Comparison of ENCODE assay signal across 11 cellular contexts in the genomic region with DNA sequence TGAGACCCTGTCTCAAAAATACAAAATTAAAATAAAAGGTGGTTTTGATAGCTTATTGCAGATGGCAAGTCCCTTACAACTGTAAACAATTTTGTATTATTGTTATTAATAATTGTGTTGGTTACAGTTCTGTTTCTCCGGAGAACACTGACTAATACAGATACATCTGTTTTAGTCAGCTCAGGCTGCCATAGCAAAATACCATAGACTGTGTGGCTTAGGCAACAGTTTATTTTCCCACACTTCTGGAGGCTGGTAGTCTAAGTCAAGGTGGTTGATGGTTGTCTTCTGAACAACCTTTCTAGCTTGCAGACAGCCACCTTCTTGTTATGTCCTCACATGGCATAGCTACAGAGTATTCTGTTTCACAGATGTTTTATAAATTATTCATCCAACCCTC. TPM values are rescaled to one million over a fixed set of nuclear protein-coding genes. Genes with fewer than 3 reads are reported as not detected.
DNase-seq lines count a peak whose midpoint lies in the region; ATAC-seq lines count a peak whose summit lies in the region.
"Had no signal": no experiment of that assay in that cellular context is flagged by ENCODE, and none has a peak within 500 bp of the region (broad histone marks: within the 10 kb centered on the region; RNA-seq: fewer than 3 reads in every experiment).

No MANE protein-coding gene starts in this region.

- H3K4me3 Mint-ChIP-seq in activated T-helper 2 cell treated with anti-CD3 and anti-CD28 coated beads, Interferon-gamma antibody, Interleukin-2, Interleukin-4, amounts not matched to agents 10 μg/mL and 5 μg/mL and 100 μg/mL, durations not matched to agents 14 hours and 24 hours and 36 hours (ENCODE audit: low read depth): no peak overlapping the region
- H3K4me3 Mint-ChIP-seq: central memory CD8-positive, alpha-beta T cell; naive thymus-derived CD4-positive, alpha-beta T cell had no signal

- DNase-seq in activated T-helper 2 cell treated with anti-CD3 and anti-CD28 coated beads, Interferon-gamma antibody, Interleukin-2, Interleukin-4, amounts not matched to agents 10 μg/mL and 5 μg/mL and 100 μg/mL, durations not matched to agents 14 hours and 24 hours and 36 hours (ENCODE audit: low spot score): no peak
- DNase-seq in glomerular visceral epithelial cell (ENCODE audit: extremely low spot score) (no peak), NCI-H128 (lab: John Stamatoyannopoulos, UW; ENCODE audit: unreplicated experiment) (no peak), aorta (no peak)
- DNase-seq: activated effector memory CD4-positive, alpha-beta T cell treated with anti-CD3 and anti-CD28 coated beads, Interleukin-2, amount 50 U/mL, for 16 hours; NCI-H2227 treated with DMSO at 0.1 percent for 48 hours had no signal

- peaks cover 31% of the 10 kb centered on the region for H3K36me3 Mint-ChIP-seq in activated T-helper 2 cell treated with anti-CD3 and anti-CD28 coated beads, Interferon-gamma antibody, Interleukin-2, Interleukin-4, amounts not matched to agents 10 μg/mL and 5 μg/mL and 100 μg/mL, durations not matched to agents 14 hours and 24 hours and 36 hours (ENCODE audit: low read depth)

- WGBS in aorta, 2 donors: 67 to 76% methylated on average over 1 of the region's 1 CpG

- no peaks in the 10 kb centered on the region for H3K4me1 ChIP-seq in aorta (ENCODE audit: control insufficient read depth in 1 of 2, insufficient read depth in 2 of 2, low read length in 2 of 2)

- intact Hi-C loops in activated T-helper 2 cell treated with anti-CD3 and anti-CD28 coated beads, Interferon-gamma antibody, Interleukin-2, Interleukin-4, amounts not matched to agents 10 μg/mL and 5 μg/mL and 100 μg/mL, durations not matched to agents 14 hours and 24 hours and 36 hours (cut with micrococcal nuclease): no loop called here
- intact Hi-C loops in aorta (cut with DNase I): loop anchor here in 1 of 2 donors (10.0 kb wide), 1 partner anchor 57 kb away; no protein-coding TSS in a partner anchor

- no peaks in the 10 kb centered on the region for H3K27me3 ChIP-seq in aorta (ENCODE audit: control insufficient read depth in 1 of 2, insufficient read depth in 2 of 2, low read length in 1 of 2)

- peaks cover 22% of the 10 kb centered on the region for H3K4me1 Mint-ChIP-seq in activated T-helper 2 cell treated with anti-CD3 and anti-CD28 coated beads, Interferon-gamma antibody, Interleukin-2, Interleukin-4, amounts not matched to agents 10 μg/mL and 5 μg/mL and 100 μg/mL, durations not matched to agents 14 hours and 24 hours and 36 hours (ENCODE audit: low read depth)

- no peak overlapping the region for H3K4me3 ChIP-seq in aorta (ENCODE audit: low read length in 2 of 2)

- no peaks in the 10 kb centered on the region for H3K27me3 Mint-ChIP-seq in activated T-helper 2 cell treated with anti-CD3 and anti-CD28 coated beads, Interferon-gamma antibody, Interleukin-2, Interleukin-4, amounts not matched to agents 10 μg/mL and 5 μg/mL and 100 μg/mL, durations not matched to agents 14 hours and 24 hours and 36 hours (ENCODE audit: low read depth)
- H3K27me3 Mint-ChIP-seq: central memory CD8-positive, alpha-beta T cell; naive thymus-derived CD4-positive, alpha-beta T cell had no signal

- H3K9me3 Mint-ChIP-seq in activated T-helper 2 cell treated with anti-CD3 and anti-CD28 coated beads, Interferon-gamma antibody, Interleukin-2, Interleukin-4, amounts not matched to agents 10 μg/mL and 5 μg/mL and 100 μg/mL, durations not matched to agents 14 hours and 24 hours and 36 hours: peaks cover 44% of the 10 kb centered on the region

- H3K27ac ChIP-seq in aorta (ENCODE audit: low read depth in 1 of 2, low read length in 2 of 2): no peak overlapping the region

- no peaks in the 10 kb centered on the region for H3K36me3 ChIP-seq in aorta (ENCODE audit: control insufficient read depth in 1 of 2, insufficient read depth in 2 of 2, low read length in 1 of 2)

- peak; percentile 81 for ATAC-seq in GM18870 (IDR thresholded peaks at IDR 0.05; ENCODE audit: unreplicated experiment)
- peak; percentile 58 for ATAC-seq in GM21423 (IDR thresholded peaks at IDR 0.05; ENCODE audit: unreplicated experiment)
- peak; percentile 74 for ATAC-seq in HG03095 (IDR thresholded peaks at IDR 0.05; ENCODE audit: unreplicated experiment)
- ATAC-seq in aorta (ENCODE audit: low FRiP score): no peak
- ATAC-seq: naive thymus-derived CD4-positive, alpha-beta T cell had no signal

- H3K9me3 ChIP-seq in aorta (ENCODE audit: control insufficient read depth, low read length): peaks cover 6% of the 10 kb centered on the region

- H3K27ac Mint-ChIP-seq in activated T-helper 2 cell treated with anti-CD3 and anti-CD28 coated beads, Interferon-gamma antibody, Interleukin-2, Interleukin-4, amounts not matched to agents 10 μg/mL and 5 μg/mL and 100 μg/mL, durations not matched to agents 14 hours and 24 hours and 36 hours: peak overlapping the region; percentile 53

RNA-seq across cellular contexts. Expression of gene IL21R, which starts 14.2 kb away (rescaled TPM):
- 84.2 and 84.5 TPM in 2 replicates for total RNA-seq in activated T-helper 2 cell treated with anti-CD3 and anti-CD28 coated beads, Interferon-gamma antibody, Interleukin-2, Interleukin-4, amounts not matched to agents 10 μg/mL and 5 μg/mL and 100 μg/mL, durations not matched to agents 14 hours and 24 hours and 36 hours
- 1 to 10 TPM in 1 of 2 donors, under 1 TPM in 1; 0.65 to 3.8 TPM for total RNA-seq in aorta
- polyA plus RNA-seq in aorta: under 1 TPM in 1 of 2 donors, not detected in 1; 0.08 TPM

Comparison
In these comparisons a context has a peak if more than half of its experiments do, and no peak if none do; other contexts are left out.
1. RNA of gene IL21R, which starts 14.2 kb away (total RNA-seq): 84.2 to 84.5 TPM in activated T-helper 2 cell treated with anti-CD3 and anti-CD28 coated beads, Interferon-gamma antibody, Interleukin-2, Interleukin-4, amounts not matched to agents 10 μg/mL and 5 μg/mL and 100 μg/mL, durations not matched to agents 14 hours and 24 hours and 36 hours; 0.65 to 3.8 TPM in aorta; every median in the first group is over 10 times any median in the second.